14 cellular contexts compared by ENCODE assay signal in genomic region chr7:137508437-137509175, GRCh38.
DNase-seq lines count a peak whose midpoint lies in the region; ATAC-seq and TF ChIP-seq lines count a peak whose summit lies in the region.
"Had no signal": no experiment of that assay in that cellular context is flagged by ENCODE, and none has a peak within 500 bp of the region (broad histone marks: within the 10 kb centered on the region; RNA-seq: fewer than 3 reads in every experiment).

No MANE protein-coding gene starts in this region.

- ATAC-seq in IMR-90 (ENCODE audit: low read depth), result peak; percentile 93
- ATAC-seq in heart right ventricle, result no peak
- no peak for ATAC-seq in HG02970 (IDR thresholded peaks at IDR 0.05; ENCODE audit: low FRiP score, unreplicated experiment)
- ATAC-seq: upper lobe of right lung had no signal

- dilution Hi-C loops in IMR-90 (cut with HindIII; ENCODE audit: low sequenced_read_pairs, unreplicated experiment), result no loop called here

- POLR2A ChIA-PET in IMR-90 (lab: Charles Lee; ENCODE audit: unreplicated experiment), result no interaction called here

- H3K4me3 ChIP-seq in AG10803 (ENCODE audit: low read length) (no peak overlapping the region), IMR-90 (ENCODE audit: insufficient read depth, low read depth, low read length) (no peak overlapping the region), mesendoderm (ENCODE audit: low read length) (no peak overlapping the region), heart right ventricle (no peak overlapping the region)
- H3K4me3 ChIP-seq: upper lobe of right lung had no signal

- in situ Hi-C loops in IMR-90 (cut with MboI; ENCODE audit: low sequenced_read_pairs), result no loop called here

- H2BK15ac ChIP-seq in IMR-90 (ENCODE audit: low read depth, low read length), result peak overlapping the region; percentile 100
- no peak overlapping the region for H2BK15ac ChIP-seq in mesendoderm (replicated peaks; ENCODE audit: low read depth)

- H3K79me1 ChIP-seq in IMR-90 (ENCODE audit: low read depth in 1 of 2, low read length in 2 of 2), result peaks cover 0 to 11% of the 10 kb centered on the region in 2 experiments; a peak in 1 of 4 replicates
- no peaks in the 10 kb centered on the region for H3K79me1 ChIP-seq in mesendoderm (ENCODE audit: low read length)

- DNase-seq in AG10803 (ENCODE audit: low read depth), result peak; percentile 78
- peak; percentile 90 for DNase-seq in IMR-90
- DNase-seq in dermis blood vessel endothelial cell, result peak; percentile 55
- peak; percentile 73 for DNase-seq in mesendoderm
- DNase-seq in heart right ventricle, result no peak
- DNase-seq in DMS79 treated with DMSO at 0.1 percent for 48 hours (lab: John Stamatoyannopoulos, UW), result no peak
- DNase-seq in NCI-H2029 treated with DMSO at 0.1 percent for 48 hours (lab: John Stamatoyannopoulos, UW), result no peak
- DNase-seq: activated CD4-positive, CD25-positive, alpha-beta regulatory T cell treated with anti-CD3 and anti-CD28 coated beads, Interleukin-2, amount 50 U/mL, for 72 hours; CD4-positive, CD25-positive, alpha-beta regulatory T cell; glutamatergic neuron; NCI-H1105 treated with DMSO at 0.1 percent for 48 hours; retina; upper lobe of right lung had no signal

- H2AFZ ChIP-seq in IMR-90 (replicated peaks; ENCODE audit: low read length, poor library complexity), result peak overlapping the region; percentile 72

- no CpG with 5 or more reads among the region's 4 CpGs for WGBS in IMR-90 (ENCODE audit: extremely low coverage in 2 of 2, insufficient read length in 1 of 2), 2 experiments
- WGBS in mesendoderm (ENCODE audit: extremely low coverage, insufficient coverage, low lambda C conversion rate), result no CpG with 5 or more reads among the region's 4 CpGs
- 84 to 88% methylated on average over 4 of the region's 4 CpGs for WGBS in heart right ventricle, 2 donors

- H3K4me1 ChIP-seq in IMR-90 (ENCODE audit: control insufficient read depth, insufficient read depth, low read length), result peaks cover 9% of the 10 kb centered on the region; the same call in 1 of the 2 replicates
- H3K4me1 ChIP-seq in mesendoderm (ENCODE audit: control insufficient read depth, low read depth, low read length), result peaks cover 4% of the 10 kb centered on the region
- no peaks in the 10 kb centered on the region for H3K4me1 ChIP-seq in heart right ventricle
- H3K4me1 ChIP-seq: upper lobe of right lung had no signal

- peak overlapping the region; percentile 62; the same call in 1 of the 2 replicates for H3K4me2 ChIP-seq in IMR-90 (ENCODE audit: low read depth, low read length)
- no peak overlapping the region for H3K4me2 ChIP-seq in mesendoderm (ENCODE audit: low read length)

- H3K9me3 ChIP-seq in IMR-90 (ENCODE audit: control insufficient read depth, insufficient read depth, low read length) (no peaks in the 10 kb centered on the region), heart right ventricle (peaks cover 0 to 3% (median 0%) of the 10 kb centered on the region in 11 donors)
- H3K9me3 ChIP-seq: upper lobe of right lung had no signal

- no peak for TF ChIP-seq POLR2A in IMR-90 (IDR thresholded peaks at IDR 0.05; ENCODE audit: low read depth, low read length)

- peak overlapping the region; percentile 99 for H2BK5ac ChIP-seq in IMR-90 (ENCODE audit: low read depth, low read length, poor library complexity, severe bottlenecking)
- H2BK5ac ChIP-seq in mesendoderm (ENCODE audit: low read length), result no peak overlapping the region

- H3K79me2 ChIP-seq in mesendoderm (ENCODE audit: control insufficient read depth, insufficient read depth, low read length), result no peaks in the 10 kb centered on the region

- H4K5ac ChIP-seq in IMR-90 (ENCODE audit: low read depth, low read length), result peak overlapping the region; percentile 37; the same call in 1 of the 2 replicates
- no peak overlapping the region for H4K5ac ChIP-seq in mesendoderm (ENCODE audit: low read length)

- peak overlapping the region; percentile 96 for H3K56ac ChIP-seq in IMR-90 (ENCODE audit: extremely low read depth, insufficient read depth, low read length)
- no peak overlapping the region for H3K56ac ChIP-seq in mesendoderm (ENCODE audit: low read length)

- no peaks in the 10 kb centered on the region for H4K20me1 ChIP-seq in IMR-90 (ENCODE audit: insufficient read depth, low read length)

- H3K18ac ChIP-seq in IMR-90 (ENCODE audit: low read depth, low read length) (peak overlapping the region; percentile 96), mesendoderm (ENCODE audit: low read length) (no peak overlapping the region)

- H3K14ac ChIP-seq in IMR-90 (replicated peaks; ENCODE audit: low read depth, low read length), result peak overlapping the region; percentile 97

- CTCF ChIA-PET in IMR-90 (lab: Yijun Ruan, JAX), result interaction anchor here (0.6 kb wide), 1 partner anchor 238 kb away, joined by 3 read pairs; no protein-coding TSS in a partner anchor

- H3K4ac ChIP-seq in IMR-90 (ENCODE audit: low read depth, low read length), result peak overlapping the region; percentile 97
- H3K4ac ChIP-seq in mesendoderm (ENCODE audit: low read depth, low read length), result no peak overlapping the region

- no peaks in the 10 kb centered on the region for H3K27me3 ChIP-seq in IMR-90 (ENCODE audit: control insufficient read depth, insufficient read depth, low read length)
- H3K27me3 ChIP-seq in mesendoderm (ENCODE audit: insufficient read depth, low read length, poor library complexity), result no peaks in the 10 kb centered on the region
- H3K27me3 ChIP-seq in heart right ventricle, result peaks cover 0 to 5% (median 0%) of the 10 kb centered on the region in 7 donors
- H3K27me3 ChIP-seq: upper lobe of right lung had no signal

- H4K8ac ChIP-seq in IMR-90 (ENCODE audit: low read depth in 2 of 2, low read length in 2 of 2) (peak overlapping the region; percentile 93 to 94), mesendoderm (ENCODE audit: low read depth, low read length) (no peak overlapping the region)

- no peak for TF ChIP-seq RAD21 in IMR-90 (IDR thresholded peaks at IDR 0.05; ENCODE audit: low read length)

- TF ChIP-seq CTCF in AG10803 (conservative IDR thresholded peaks at IDR 0.05; ENCODE audit: low read length) (no peak), IMR-90 (conservative IDR thresholded peaks at IDR 0.05; ENCODE audit: low read depth, low read length) (no peak), heart right ventricle (IDR thresholded peaks at IDR 0.05) (no peak)

- H3K36me3 ChIP-seq in IMR-90 (ENCODE audit: control insufficient read depth, insufficient read depth, low read length) (no peaks in the 10 kb centered on the region), mesendoderm (ENCODE audit: control insufficient read depth, insufficient read depth, low read length) (no peaks in the 10 kb centered on the region), heart right ventricle (no peaks in the 10 kb centered on the region)
- H3K36me3 ChIP-seq: upper lobe of right lung had no signal

- peak overlapping the region; percentile 81 for H3K27ac ChIP-seq in IMR-90 (ENCODE audit: insufficient read depth, low read length)
- H3K27ac ChIP-seq in mesendoderm (ENCODE audit: low read depth, low read length), result no peak overlapping the region
- no peak overlapping the region for H3K27ac ChIP-seq in heart right ventricle
- H3K27ac ChIP-seq: upper lobe of right lung had no signal

- peak overlapping the region; percentile 99 for H2BK20ac ChIP-seq in IMR-90 (ENCODE audit: low read depth, low read length)

- peak overlapping the region; percentile 97 for H4K91ac ChIP-seq in IMR-90 (ENCODE audit: insufficient read depth, low read depth, low read length)

- H3K23ac ChIP-seq in IMR-90 (ENCODE audit: low read depth, low read length) (peak overlapping the region; percentile 75), mesendoderm (ENCODE audit: low read length) (no peak overlapping the region)

- H2AK5ac ChIP-seq in IMR-90 (ENCODE audit: low read depth, low read length), result peak overlapping the region; percentile 97
- no peak overlapping the region for H2AK5ac ChIP-seq in mesendoderm (ENCODE audit: low read length)

- no peak overlapping the region for H2AK9ac ChIP-seq in IMR-90 (replicated peaks; ENCODE audit: low read depth, low read length, poor library complexity)

- BruUV-seq in IMR-90 (replicated peaks; lab: Mats Ljungman, UMichigan), result no TSS peak

- H2BK120ac ChIP-seq in IMR-90 (ENCODE audit: low read depth, low read length), result peak overlapping the region; percentile 98
- H2BK120ac ChIP-seq in mesendoderm (ENCODE audit: low read depth, low read length), result no peak overlapping the region

- intact Hi-C loops in IMR-90 (cut with micrococcal nuclease), result no loop called here
- intact Hi-C loops in heart right ventricle (cut with DNase I), result no loop called here

- peaks cover 4% of the 10 kb centered on the region; the same call in 1 of the 2 replicates for H3K9me1 ChIP-seq in IMR-90 (ENCODE audit: insufficient read depth, low read length)

- H3K9ac ChIP-seq in IMR-90 (ENCODE audit: low read depth, low read length) (peak overlapping the region; percentile 75; the same call in 1 of the 2 replicates), mesendoderm (ENCODE audit: low read length) (no peak overlapping the region)

TF ChIP-seq in IMR-90, 13 proteins besides CTCF, POLR2A, EP300 and RAD21:
- TF ChIP-seq BHLHE40 (IDR thresholded peaks at IDR 0.05; ENCODE audit: low read depth, low read length) (no peak), FOS (IDR thresholded peaks at IDR 0.05; ENCODE audit: low read depth, low read length) (peak; percentile 26; the same call in 1 of the 2 replicates)

Comparison
In these comparisons a context has a peak if more than half of its experiments do, and no peak if none do; other contexts are left out.
1. DNase-seq: peak in AG10803 (single experiment), IMR-90 (single experiment), dermis blood vessel endothelial cell (single experiment) and mesendoderm (single experiment); none in heart right ventricle (0 of 2), DMS79 treated with DMSO at 0.1 percent for 48 hours (single experiment) and NCI-H2029 treated with DMSO at 0.1 percent for 48 hours (single experiment).